Comparison of ENCODE assay signal across 21 cellular contexts in genomic region chr6:84258268-84258667, GRCh38. TPM values are rescaled to one million over a fixed set of nuclear protein-coding genes. Genes with fewer than 3 reads are reported as not detected.
A peak's percentile ranks its signal among the peaks of the same experiment; 100 is the strongest.
DNase-seq lines count a peak whose midpoint lies in the region; ATAC-seq and TF ChIP-seq lines count a peak whose summit lies in the region.
"Had no signal": no experiment of that assay in that cellular context is flagged by ENCODE, and none has a peak within 500 bp of the region (broad histone marks: within the 10 kb centered on the region; RNA-seq: fewer than 3 reads in every experiment).

No MANE protein-coding gene starts in this region.

- no peak for TF ChIP-seq POLR2A in suprapubic skin (IDR thresholded peaks at IDR 0.05)

- no peak for TF ChIP-seq EP300 in suprapubic skin (IDR thresholded peaks at IDR 0.05)

- H3K36me3 ChIP-seq in adipocyte (ENCODE audit: control insufficient read depth, insufficient read depth, low read length, severe bottlenecking), result no peaks in the 10 kb centered on the region
- H3K36me3 ChIP-seq in right atrium auricular region, result no peaks in the 10 kb centered on the region
- H3K36me3 ChIP-seq in suprapubic skin, result no peaks in the 10 kb centered on the region
- H3K36me3 ChIP-seq: gastroesophageal sphincter, pancreas had no signal

- DNase-seq in DMS 273 (lab: John Stamatoyannopoulos, UW; ENCODE audit: unreplicated experiment), result peak; percentile 33
- DNase-seq in DMS 273 treated with DMSO at 0.1 percent for 48 hours (lab: John Stamatoyannopoulos, UW), result no peak
- peak; percentile 8 for DNase-seq in adipocyte (ENCODE audit: low read depth)
- no peak for DNase-seq in right atrium auricular region (ENCODE audit: low spot score)
- DNase-seq in suprapubic skin (ENCODE audit: low spot score in 2 of 2), result no peak
- no peak for DNase-seq in stimulated activated CD4-positive, alpha-beta T cell treated with anti-CD3 and anti-CD28 coated beads, Interleukin-4, amount 100 ng/mL, for 24 hours
- DNase-seq: activated CD4-positive, alpha-beta T cell treated with anti-CD3 and anti-CD28 coated beads for 1 hour; activated CD8-positive, alpha-beta memory T cell treated with anti-CD3 and anti-CD28 coated beads, Interleukin-2, amount 50 U/mL, for 4 hours; activated naive CD4-positive, alpha-beta T cell treated with Interleukin-2 at 50 U/mL for 16 hours; CD4-positive, alpha-beta memory T cell; effector memory CD4-positive, alpha-beta T cell; EL; NCI-H446; pancreas; PC-3; stimulated activated CD4-positive, alpha-beta T cell treated with anti-CD3 and anti-CD28 coated beads, Interleukin-12 subunit alpha, Interleukin-12 subunit beta, amount 100 ng/mL, for 4 hours had no signal

- H3K9me3 ChIP-seq in adipocyte (ENCODE audit: control insufficient read depth, low read length), result no peaks in the 10 kb centered on the region
- no peaks in the 10 kb centered on the region for H3K9me3 ChIP-seq in right atrium auricular region
- no peaks in the 10 kb centered on the region for H3K9me3 ChIP-seq in suprapubic skin
- H3K9me3 ChIP-seq: gastroesophageal sphincter, pancreas had no signal

- H3K4me3 ChIP-seq in adipocyte (ENCODE audit: low read length) (peak overlapping the region; percentile 61), right atrium auricular region (peak overlapping the region; percentile 0 to 20), suprapubic skin (peak overlapping the region; percentile 6)
- H3K4me3 ChIP-seq: gastroesophageal sphincter, pancreas had no signal

- no peak for ATAC-seq in HG03378 (IDR thresholded peaks at IDR 0.05; ENCODE audit: unreplicated experiment)
- no peak for ATAC-seq in GM18520 (IDR thresholded peaks at IDR 0.05; ENCODE audit: unreplicated experiment)
- ATAC-seq: gastroesophageal sphincter, pancreas, PC-3 had no signal

- H3K4me1 ChIP-seq in adipocyte (ENCODE audit: control insufficient read depth, insufficient read depth, low read length), result peaks cover 3% of the 10 kb centered on the region
- H3K4me1 ChIP-seq in right atrium auricular region, result no peaks in the 10 kb centered on the region
- H3K4me1 ChIP-seq in suprapubic skin, result no peaks in the 10 kb centered on the region
- H3K4me1 ChIP-seq: gastroesophageal sphincter, pancreas had no signal

- TF ChIP-seq CTCF in right atrium auricular region (IDR thresholded peaks at IDR 0.05) (no peak), suprapubic skin (IDR thresholded peaks at IDR 0.05) (no peak)

- peak overlapping the region; percentile 9 to 31 for H3K27ac ChIP-seq in right atrium auricular region
- no peak overlapping the region for H3K27ac ChIP-seq in suprapubic skin
- H3K27ac ChIP-seq: 22Rv1, gastroesophageal sphincter, KMS-11, pancreas had no signal

- H3K9ac ChIP-seq in adipocyte (ENCODE audit: low read length), result no peak overlapping the region
- H3K9ac ChIP-seq: KMS-11 had no signal

- no peaks in the 10 kb centered on the region for H3K27me3 ChIP-seq in adipocyte (replicated peaks; ENCODE audit: control insufficient read depth, insufficient read depth, low read length)
- no peaks in the 10 kb centered on the region for H3K27me3 ChIP-seq in right atrium auricular region
- H3K27me3 ChIP-seq in suprapubic skin, result no peaks in the 10 kb centered on the region

- 45% methylated on average over 2 of the region's 2 CpGs for WGBS in suprapubic skin

RNA-seq across cellular contexts. Expression of gene CEP162, which starts 30.8 kb away (rescaled TPM):
- total RNA-seq in right atrium auricular region (1 to 10 TPM; 3.5 to 5.5 TPM), suprapubic skin (1 to 10 TPM; 2.0 to 9.6 (median 6.4) TPM)

Comparison
In these comparisons a context has a peak if more than half of its experiments do, and no peak if none do; other contexts are left out.
1. DNase-seq: peak in DMS 273 (single experiment) and adipocyte (single experiment); none in DMS 273 treated with DMSO at 0.1 percent for 48 hours (single experiment), right atrium auricular region (single experiment), suprapubic skin (0 of 2) and stimulated activated CD4-positive, alpha-beta T cell treated with anti-CD3 and anti-CD28 coated beads, Interleukin-4, amount 100 ng/mL, for 24 hours (single experiment).
2. H3K4me3 ChIP-seq: peak in every context shown above with its lines; median percentile 61 in adipocyte; 10 in right atrium auricular region; 6 in suprapubic skin.